In the genomic region with DNA sequence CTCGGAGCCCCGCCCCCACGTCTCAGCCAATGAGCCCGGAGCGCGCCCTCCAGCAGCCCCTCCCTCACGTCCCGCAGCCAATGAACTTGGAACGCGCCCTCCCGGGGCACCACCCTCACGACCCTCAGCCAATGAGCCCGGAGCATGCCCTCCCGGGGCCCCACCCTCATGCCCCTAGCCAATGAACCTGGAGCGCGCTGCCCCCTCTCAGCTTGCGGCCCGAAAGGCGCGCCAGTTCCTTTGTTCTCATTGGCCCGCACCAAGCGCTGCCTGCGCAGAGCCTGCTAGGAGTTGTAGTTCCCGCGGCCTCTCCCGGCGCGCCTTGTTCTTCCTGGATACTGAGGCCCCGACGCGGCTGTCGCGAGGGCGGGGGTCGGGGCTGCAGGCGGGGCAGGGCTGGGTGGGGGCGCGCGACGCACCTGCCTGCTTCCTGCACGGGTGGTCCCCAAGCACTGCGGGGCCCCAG, we compare ENCODE assay signal across 8 cellular contexts. TPM values are rescaled to one million over a fixed set of nuclear protein-coding genes. Genes with fewer than 3 reads are reported as not detected.
DNase-seq lines count a peak whose midpoint lies in the region; ATAC-seq and TF ChIP-seq lines count a peak whose summit lies in the region.

LRRC45 (plus strand) TSS at position 325 of the 466 bp plus-strand sequence. CDS start 339 bp downstream, outside the sequence.

- intact Hi-C loops in PC-3 (cut with micrococcal nuclease), result no loop called here

- H3K79me2 ChIP-seq in PC-3 (ENCODE audit: low read length), result peaks cover 43% of the 10 kb centered on the region

- H3K27ac ChIP-seq in PC-3 (ENCODE audit: low read length), result peak within 1 kb of the TSS; percentile 57

- in situ Hi-C loops in KBM-7 (cut with MboI; ENCODE audit: low pct_unique_long_range_greater_than_20kb, low sequenced_read_pairs), result no loop called here

- peak; percentile 83 for ATAC-seq in GM21723 (IDR thresholded peaks at IDR 0.05; ENCODE audit: unreplicated experiment)
- ATAC-seq in PC-3, result peak; percentile 84

- peak within 1 kb of the TSS; percentile 100 for H3K4me3 ChIP-seq in PC-3 (ENCODE audit: low read length)

- peak within 1 kb of the TSS; percentile 80 for H2AFZ ChIP-seq in PC-3 (ENCODE audit: low read length)

- peak within 1 kb of the TSS; percentile 98 for H3K9ac ChIP-seq in PC-3 (ENCODE audit: low read length)

- no peaks in the 10 kb centered on the region; the same call in 1 of the 2 replicates for H3K36me3 ChIP-seq in PC-3 (ENCODE audit: low read depth, low read length)

- H3F3A ChIP-seq in PC-3 (ENCODE audit: low read length, unreplicated experiment), result no peaks in the 10 kb centered on the region

- H3K27me3 ChIP-seq in PC-3 (ENCODE audit: low read length), result no peaks in the 10 kb centered on the region

- peaks cover 21% of the 10 kb centered on the region; the same call in 1 of the 2 replicates for H3K4me1 ChIP-seq in PC-3 (ENCODE audit: insufficient read depth, low read length)

- H3K4me2 ChIP-seq in PC-3 (ENCODE audit: low read length), result peak within 1 kb of the TSS; percentile 99

- POLR2A ChIA-PET in PC-3 (lab: Charles Lee; ENCODE audit: unreplicated experiment), result interaction anchor here (0.7 kb wide), 1 partner anchor 23 kb away, joined by 3 read pairs; no protein-coding TSS in a partner anchor

- DNase-seq in DMS 273 (lab: John Stamatoyannopoulos, UW; ENCODE audit: unreplicated experiment) (peak; percentile 100), KBM-7 (peak; percentile 100), PC-3 (peak; percentile 99), activated T-cell treated with anti-CD3 and anti-CD28 coated beads for 4 hours (peak; percentile 99), epidermal melanocyte (ENCODE audit: insufficient read length, low spot score) (peak; percentile 100), midbrain (lab: John Stamatoyannopoulos, UW) (peak; percentile 100)
- DNase-seq in stimulated activated CD8-positive, alpha-beta memory T cell treated with anti-CD3 and anti-CD28 coated beads, Interleukin-15, amount 100 ng/mL, for 4 hours (ENCODE audit: low read depth in 2 of 2), result peak; percentile 99 to 100

- H3K9me3 ChIP-seq in PC-3 (ENCODE audit: low read length), result no peaks in the 10 kb centered on the region

- no TSS peak for BruUV-seq in PC-3 (replicated peaks; lab: Mats Ljungman, UMichigan)

- H4K20me1 ChIP-seq in PC-3 (ENCODE audit: low read length), result peaks cover 7% of the 10 kb centered on the region; the same call in 1 of the 2 replicates

- CTCF ChIA-PET in PC-3 (lab: Charles Lee), result interaction anchor here (0.7 to 4.8 kb wide), 4 partner anchors 15 to 137 kb away, joined by 4 to 40 read pairs (median 8); partner anchors contain the start of gene DCXR

- TF ChIP-seq CTCF in PC-3 (conservative IDR thresholded peaks at IDR 0.05; ENCODE audit: low read depth, low read length), result no peak

- no peaks in the 10 kb centered on the region for H3K9me2 ChIP-seq in PC-3 (replicated peaks; ENCODE audit: low read length)

RNA-seq across cellular contexts. Expression of gene LRRC45, which starts in this region (rescaled TPM):
- 71.5 and 90.0 TPM in 2 replicates for total RNA-seq in PC-3 (2014; rRNA removed)

Comparison
In these comparisons a context has a peak if more than half of its experiments do, and no peak if none do; other contexts are left out.
1. Peak in every context shown above with its lines: DNase-seq, ATAC-seq, H3K4me3 ChIP-seq and H3K27ac ChIP-seq.